In the genomic region with DNA sequence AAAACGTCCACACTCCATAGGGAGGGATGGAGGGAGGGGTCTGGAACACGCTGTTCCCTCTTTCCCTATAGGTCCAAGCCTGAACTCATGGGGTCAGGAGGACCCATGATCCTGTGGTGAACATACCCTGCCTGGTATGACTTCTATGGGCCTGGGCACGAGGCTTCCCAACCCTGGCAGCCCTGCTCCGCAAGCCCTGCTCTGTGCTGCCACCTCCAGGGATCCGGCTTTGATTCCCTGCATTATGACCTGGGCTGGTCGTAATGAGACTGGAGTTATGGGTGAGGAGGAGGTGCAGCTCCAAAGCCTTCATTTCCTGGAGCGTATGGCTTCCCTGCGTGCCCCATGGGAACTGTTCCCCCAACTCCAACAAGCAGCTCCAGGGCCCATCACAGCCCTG, we compare ENCODE assay signal across 9 cellular contexts. TPM values are rescaled to one million over a fixed set of nuclear protein-coding genes. Genes with fewer than 3 reads are reported as not detected.
DNase-seq lines count a peak whose midpoint lies in the region; ATAC-seq, FAIRE-seq and TF ChIP-seq lines count a peak whose summit lies in the region.
"Had no signal": no experiment of that assay in that cellular context is flagged by ENCODE, and none has a peak within 500 bp of the region (broad histone marks: within the 10 kb centered on the region; RNA-seq: fewer than 3 reads in every experiment).

No MANE protein-coding gene starts in this region.

- H2BK20ac ChIP-seq in H1 (ENCODE audit: low read length) = no peak overlapping the region

- no peaks in the 10 kb centered on the region for H3K79me2 ChIP-seq in H1 (ENCODE audit: control insufficient read depth in 1 of 2, insufficient read depth in 2 of 2, low read length in 2 of 2)

- no peak overlapping the region for H3K18ac ChIP-seq in H1 (ENCODE audit: extremely low read depth, low read length)

- no peak overlapping the region for H3K14ac ChIP-seq in H1 (ENCODE audit: insufficient read length)

- no peaks in the 10 kb centered on the region for H3K36me3 ChIP-seq in H1 (ENCODE audit: control insufficient read depth in 2 of 4, insufficient read depth in 4 of 4, low read length in 3 of 4)

- H3K4me3 ChIP-seq in H1 (ENCODE audit: extremely low read depth in 1 of 4, insufficient read depth in 2 of 4, low read depth in 3 of 4, low read length in 4 of 4) = no peak overlapping the region
- H3K4me3 ChIP-seq: lung had no signal

- H2AK5ac ChIP-seq in H1 (ENCODE audit: low read depth, low read length) = no peak overlapping the region

- intact Hi-C loops in posterior vena cava (cut with DNase I) = no loop called here

- H2BK12ac ChIP-seq in H1 (ENCODE audit: low read depth, low read length) = no peak overlapping the region

- H3K27me3 ChIP-seq in H1 (replicated peaks in 1 of 4; ENCODE audit: control insufficient read depth in 3 of 4, extremely low read depth in 1 of 4, insufficient read depth in 3 of 4, low read length in 3 of 4) = peaks cover 9 to 38% (median 28%) of the 10 kb centered on the region in 4 experiments

- no peak overlapping the region for H3K27ac ChIP-seq in H1 (ENCODE audit: low read depth, low read length)

- no peaks in the 10 kb centered on the region for H3K9me3 ChIP-seq in H1 (ENCODE audit: insufficient read depth in 2 of 2, low read depth in 1 of 2, low read length in 1 of 2)

- peak; percentile 67 to 75 for TF ChIP-seq RAD21 in H1 (IDR thresholded peaks at IDR 0.05 in 1 of 2, conservative IDR thresholded peaks at IDR 0.05 in 1 of 2; ENCODE audit: low read depth in 2 of 2, low read length in 2 of 2)

- no peak overlapping the region for H2BK5ac ChIP-seq in H1 (ENCODE audit: low read depth, low read length)

- no peak overlapping the region for H3K56ac ChIP-seq in H1 (replicated peaks; ENCODE audit: insufficient read length, low read depth, low read length)

- peaks cover 8% of the 10 kb centered on the region; the same call in 1 of the 2 replicates for H3K23me2 ChIP-seq in H1 (ENCODE audit: low read depth, low read length)

- TF ChIP-seq POLR2A in H1 (IDR thresholded peaks at IDR 0.05; ENCODE audit: control extremely low read depth in 1 of 2, low read depth in 2 of 2, low read length in 2 of 2) = no peak

- H3K9ac ChIP-seq in H1 (replicated peaks in 1 of 4; ENCODE audit: extremely low read depth in 1 of 4, low read depth in 3 of 4, low read length in 3 of 4) = no peak overlapping the region

- H3K79me1 ChIP-seq in H1 (ENCODE audit: low read depth, low read length) = no peaks in the 10 kb centered on the region

- peak; percentile 72 to 77 (median 73) for TF ChIP-seq CTCF in H1 (IDR thresholded peaks at IDR 0.05; ENCODE audit: control extremely low read depth in 1 of 3, insufficient read depth in 1 of 3, low read depth in 1 of 3, low read length in 3 of 3)

- H2BK15ac ChIP-seq in H1 (ENCODE audit: low read length) = no peak overlapping the region

- H3K4me3 Mint-ChIP-seq in activated CD4-positive, alpha-beta memory T cell treated with anti-CD3 and anti-CD28 coated beads, Interleukin-2, amount 10 ng/mL, durations not matched to agents 7 days and 5 days = no peak overlapping the region
- H3K4me3 Mint-ChIP-seq: central memory CD8-positive, alpha-beta T cell had no signal

- no peak for TF ChIP-seq EP300 in H1 (IDR thresholded peaks at IDR 0.05; ENCODE audit: borderline replicate concordance in 1 of 2, low read depth in 2 of 2, low read length in 2 of 2)

- 0 out of 2 replicates have a peak overlapping the region, but pooled peaks have one; percentile 42 for H2AFZ ChIP-seq in H1 (ENCODE audit: low read length)

- H3K27ac Mint-ChIP-seq in activated CD4-positive, alpha-beta memory T cell treated with anti-CD3 and anti-CD28 coated beads, Interleukin-2, amount 10 ng/mL, durations not matched to agents 7 days and 5 days = no peak overlapping the region

- CTCF ChIA-PET in H1 (lab: Charles Lee; ENCODE audit: partially characterized antibody) = interaction anchor here (0.6 to 3.5 kb wide), 16 partner anchors 10 to 128 kb away, joined by 3 to 16 read pairs (median 4); no protein-coding TSS in a partner anchor
- CTCF ChIA-PET in activated CD4-positive, alpha-beta memory T cell treated with anti-CD3 and anti-CD28 coated beads, Interleukin-2, amount 10 ng/mL, durations not matched to agents 7 days and 5 days (lab: Charles Lee) = no interaction called here

- H3K4me2 ChIP-seq in H1 (ENCODE audit: insufficient read depth in 1 of 2, low read depth in 2 of 2, low read length in 2 of 2) = no peak overlapping the region

- H2BK120ac ChIP-seq in H1 (replicated peaks; ENCODE audit: low read depth, low read length) = no peak overlapping the region

- FAIRE-seq in H1 (lab: Jason Lieb, UNC) = no peak

- no peak overlapping the region for H4K91ac ChIP-seq in H1 (replicated peaks; ENCODE audit: insufficient read length, low read length)

- no peaks in the 10 kb centered on the region for H3K4me1 Mint-ChIP-seq in activated CD4-positive, alpha-beta memory T cell treated with anti-CD3 and anti-CD28 coated beads, Interleukin-2, amount 10 ng/mL, durations not matched to agents 7 days and 5 days
- H3K4me1 Mint-ChIP-seq: central memory CD8-positive, alpha-beta T cell had no signal

- no peak for ATAC-seq in GM18858 (IDR thresholded peaks at IDR 0.05; ENCODE audit: unreplicated experiment)

- H3K23ac ChIP-seq in H1 (ENCODE audit: insufficient read length) = no peak overlapping the region

- no peak overlapping the region for H4K8ac ChIP-seq in H1 (ENCODE audit: extremely low read depth, insufficient read depth, low read length)

- WGBS in H1 (ENCODE audit: extremely low coverage in 1 of 2, insufficient coverage in 1 of 2, insufficient read length in 1 of 2, insufficient replicate concordance in 2 of 2, low coverage in 1 of 2, low lambda C conversion rate in 2 of 2, missing lambda C conversion rate in 1 of 2), 2 experiments = 36% methylated on average over 8 of the region's 8 CpGs; no CpG with 5 or more reads in 1 of the 2 experiments

- POLR2A ChIA-PET in H1 (lab: Charles Lee; ENCODE audit: partially characterized antibody) = no interaction called here
- POLR2A ChIA-PET in activated CD4-positive, alpha-beta memory T cell treated with anti-CD3 and anti-CD28 coated beads, Interleukin-2, amount 10 ng/mL, durations not matched to agents 7 days and 5 days (lab: Charles Lee) = no interaction called here

- no peaks in the 10 kb centered on the region for H4K20me1 ChIP-seq in H1 (replicated peaks in 1 of 2; ENCODE audit: control insufficient read depth in 1 of 2, insufficient read depth in 2 of 2, low read length in 2 of 2)

- H4K5ac ChIP-seq in H1 (ENCODE audit: insufficient read length, low read depth, low read length) = no peak overlapping the region

- peaks cover 47% of the 10 kb centered on the region for H3K27me3 Mint-ChIP-seq in activated CD4-positive, alpha-beta memory T cell treated with anti-CD3 and anti-CD28 coated beads, Interleukin-2, amount 10 ng/mL, durations not matched to agents 7 days and 5 days

- no peak overlapping the region for H3K4ac ChIP-seq in H1 (replicated peaks; ENCODE audit: insufficient read length, low read depth, low read length)

- H3K9me3 Mint-ChIP-seq in activated CD4-positive, alpha-beta memory T cell treated with anti-CD3 and anti-CD28 coated beads, Interleukin-2, amount 10 ng/mL, durations not matched to agents 7 days and 5 days = no peaks in the 10 kb centered on the region
- H3K9me3 Mint-ChIP-seq: central memory CD8-positive, alpha-beta T cell had no signal

- H3K36me3 Mint-ChIP-seq in activated CD4-positive, alpha-beta memory T cell treated with anti-CD3 and anti-CD28 coated beads, Interleukin-2, amount 10 ng/mL, durations not matched to agents 7 days and 5 days (ENCODE audit: low read depth) = no peaks in the 10 kb centered on the region

- DNase-seq in ELR (ENCODE audit: low read depth) (peak; percentile 51), NCI-H460 (ENCODE audit: extremely low read depth, low read depth) (peak; percentile 32), H1 (ENCODE audit: low read depth in 1 of 2, low spot score in 2 of 2) (peak in 1 of 2 experiments; percentile 27), posterior vena cava (ENCODE audit: low spot score) (peak; percentile 58), MV-4-11 (lab: John Stamatoyannopoulos, UW) (no peak)
- no peak for DNase-seq in activated CD4-positive, alpha-beta memory T cell treated with anti-CD3 and anti-CD28 coated beads, Interleukin-2, amount 10 ng/mL, durations not matched to agents 7 days and 5 days

- peaks cover 0 to 9% (median 5%) of the 10 kb centered on the region in 4 experiments; a peak in 5 of 7 replicates for H3K4me1 ChIP-seq in H1 (replicated peaks in 1 of 4; ENCODE audit: control insufficient read depth in 3 of 4, insufficient read depth in 4 of 4, low read length in 3 of 4)

TF ChIP-seq in H1, 55 proteins besides CTCF, POLR2A, EP300 and RAD21:
- TF ChIP-seq, protein P1, sequence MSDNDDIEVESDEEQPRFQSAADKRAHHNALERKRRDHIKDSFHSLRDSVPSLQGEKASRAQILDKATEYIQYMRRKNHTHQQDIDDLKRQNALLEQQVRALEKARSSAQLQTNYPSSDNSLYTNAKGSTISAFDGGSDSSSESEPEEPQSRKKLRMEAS (IDR thresholded peaks at IDR 0.05) = peak; percentile 14; the same call in 1 of the 2 replicates
- TF ChIP-seq SP4 (IDR thresholded peaks at IDR 0.05; ENCODE audit: low read length) = no peak

RNA-seq across cellular contexts. Expression of a gene that starts 54.9 kb away (rescaled TPM):
- not detected in 2 replicates for total RNA-seq in NCI-H460 (2014; rRNA removed; shearing (Covaris generic))
- not detected in 2 replicates for polyA plus RNA-seq in NCI-H460 (2014; cell fraction: nucleus; rRNA removed)
- total RNA-seq in H1 (2021; fragmentation: NEBNext Ultra II Directional; extraction: Animal tissue kit (Norgen Biotek cat#: 25700)) = 0.39 and 0.46 TPM in 2 replicates
- 0.31 and 0.35 TPM in 2 replicates for polyA plus RNA-seq in H1 (2011; rRNA removed)
- 0.21 TPM for polyA plus RNA-seq in H1 (2011; cell fraction: cytosol; rRNA removed)
- polyA plus RNA-seq in H1 (2011; cell fraction: nucleus; rRNA removed) = 0.48 TPM
- polyA plus RNA-seq in H1 (2012, experiment 1 of 2) = 0.16 to 0.66 TPM (median 0.48 TPM) in 3 of 4 replicates, not detected in the other
- polyA plus RNA-seq in H1 (2012, experiment 2 of 2) = 0.14 TPM
- polyA plus RNA-seq in H1 (2013, experiment 1 of 2) = 0.12 TPM
- 0.15 TPM for polyA plus RNA-seq in H1 (2013, experiment 2 of 2)
- polyA minus RNA-seq in H1 (2011; rRNA and poly(A)+ RNA removed) = 0.16 and 0.34 TPM in 2 replicates
- not detected for polyA minus RNA-seq in H1 (2011; cell fraction: cytosol; rRNA and poly(A)+ RNA removed)
- polyA minus RNA-seq in H1 (2011; cell fraction: nucleus; rRNA and poly(A)+ RNA removed) = 0.70 TPM
- total RNA-seq in posterior vena cava = under 1 TPM; 0.28 to 0.29 TPM
- total RNA-seq in activated CD4-positive, alpha-beta memory T cell treated with anti-CD3 and anti-CD28 coated beads, Interleukin-2, amount 10 ng/mL, durations not matched to agents 7 days and 5 days = not detected

Comparison
In these comparisons a context has a peak if more than half of its experiments do, and no peak if none do; other contexts are left out.
1. DNase-seq: peak in ELR (single experiment), NCI-H460 (single experiment) and posterior vena cava (single experiment); none in MV-4-11 (single experiment) and activated CD4-positive, alpha-beta memory T cell treated with anti-CD3 and anti-CD28 coated beads, Interleukin-2, amount 10 ng/mL, durations not matched to agents 7 days and 5 days (single experiment).